ENCODE assay signal across 21 cellular contexts in genomic region chr16:1094124-1094479, GRCh38. TPM values are rescaled to one million over a fixed set of nuclear protein-coding genes. Genes with fewer than 3 reads are reported as not detected.
"Had no signal": no experiment of that assay in that cellular context is flagged by ENCODE, and none has a peak within 500 bp of the region (broad histone marks: within the 10 kb centered on the region; RNA-seq: fewer than 3 reads in every experiment).

No MANE protein-coding gene starts in this region.

- H3K4me3 ChIP-seq: prostate gland, right atrium auricular region, skin epidermis, suprapubic skin had no signal

- H3K27ac ChIP-seq: brain microvascular endothelial cell, prostate gland, skin epidermis, suprapubic skin had no signal

- FAIRE-seq: frontal cortex, TTC549 had no signal

- H3K36me3 ChIP-seq: brain microvascular endothelial cell, prostate gland, right atrium auricular region, suprapubic skin had no signal

- ATAC-seq: left ventricle myocardium superior had no signal

- H3K9me3 ChIP-seq: prostate gland, right atrium auricular region, suprapubic skin had no signal

- DNase-seq: activated CD4-positive, alpha-beta T cell treated with anti-CD3 and anti-CD28 coated beads for 4 hours; activated CD8-positive, alpha-beta memory T cell treated with anti-CD3 and anti-CD28 coated beads, Interleukin-2, amount 50 U/mL, for 4 hours; activated T-cell treated with anti-CD3 and anti-CD28 coated beads, Interleukin-2, amount 50 U/mL, for 4 hours; anterior cingulate cortex; brain microvascular endothelial cell; cerebellar nuclear complex; effector CD4-positive, alpha-beta T cell; hypothalamus; left ventricle myocardium superior; nephron progenitor cell had no signal

RNA-seq across cellular contexts. Expression of gene C1QTNF8, which starts 1.9 kb away (rescaled TPM):
- total RNA-seq: activated CD4-positive, alpha-beta memory T cell treated with anti-CD3 and anti-CD28 coated beads, Interleukin-2, amount 10 ng/mL, durations not matched to agents 7 days and 5 days; activated T-cell treated with anti-CD3 and anti-CD28 coated beads, Interleukin-2, amount 50 U/mL, for 4 hours; frontal cortex; kidney epithelial cell; left ventricle myocardium superior; myocyte; osteoblast; right atrium auricular region; suprapubic skin had no signal
- polyA plus RNA-seq: esophagus had no signal

RNA-seq across cellular contexts. Expression of gene SSTR5, which starts 21.6 kb away (rescaled TPM):
- total RNA-seq: activated CD4-positive, alpha-beta memory T cell treated with anti-CD3 and anti-CD28 coated beads, Interleukin-2, amount 10 ng/mL, durations not matched to agents 7 days and 5 days; activated T-cell treated with anti-CD3 and anti-CD28 coated beads, Interleukin-2, amount 50 U/mL, for 4 hours; frontal cortex; kidney epithelial cell; osteoblast had no signal
